ENCODE assay signal across 23 cellular contexts in the genomic region with DNA sequence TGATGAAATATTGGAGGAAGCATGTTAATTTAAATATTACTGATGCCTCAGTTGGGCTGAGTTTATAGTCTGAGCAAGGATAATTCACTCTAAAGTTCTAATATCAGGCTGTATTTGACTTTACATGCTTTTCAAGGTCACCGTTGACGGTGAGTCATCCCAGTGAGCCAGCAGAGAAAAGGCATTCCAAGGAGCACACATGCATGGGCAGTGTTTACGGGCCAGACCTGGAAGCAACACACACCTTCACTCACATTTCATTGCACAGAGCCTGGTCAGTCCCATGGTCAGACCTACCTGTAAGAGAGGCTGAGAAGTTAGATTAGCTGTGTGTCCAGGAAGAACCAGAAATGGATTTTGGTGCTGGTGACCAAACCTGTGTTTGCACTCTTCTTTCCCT. TPM values are rescaled to one million over a fixed set of nuclear protein-coding genes. Genes with fewer than 3 reads are reported as not detected.
DNase-seq lines count a peak whose midpoint lies in the region; TF ChIP-seq lines count a peak whose summit lies in the region.
"Had no signal": no experiment of that assay in that cellular context is flagged by ENCODE, and none has a peak within 500 bp of the region (broad histone marks: within the 10 kb centered on the region; RNA-seq: fewer than 3 reads in every experiment).

No MANE protein-coding gene starts in this region.

- H3K27me3 ChIP-seq in hepatocyte (no peaks in the 10 kb centered on the region), esophagus squamous epithelium (no peaks in the 10 kb centered on the region)
- H3K27me3 ChIP-seq: gastrocnemius medialis, testis had no signal

- in situ Hi-C loops in astrocyte of the spinal cord (cut with HindIII; ENCODE audit: low sequenced_read_pairs) = no loop called here

- no peaks in the 10 kb centered on the region for H3K9me2 ChIP-seq in hepatocyte (replicated peaks; ENCODE audit: insufficient read depth)

- H2AFZ ChIP-seq in hepatocyte = no peak overlapping the region

- TF ChIP-seq POLR2A in esophagus squamous epithelium (IDR thresholded peaks at IDR 0.05) = no peak

- H3K27ac ChIP-seq in hepatocyte = no peak overlapping the region
- H3K27ac ChIP-seq in esophagus squamous epithelium = no peak overlapping the region
- H3K27ac ChIP-seq: A549, epithelial cell of prostate, gastrocnemius medialis, testis had no signal

- H3K79me2 ChIP-seq in hepatocyte = no peaks in the 10 kb centered on the region

- WGBS in hepatocyte (ENCODE audit: low lambda C conversion rate, missing lambda C conversion rate) = 66% methylated on average over 3 of the region's 3 CpGs
- 71 to 86% methylated on average over 3 of the region's 3 CpGs for WGBS in esophagus squamous epithelium, 2 donors

- TF ChIP-seq CTCF in astrocyte of the spinal cord (IDR thresholded peaks at IDR 0.05; ENCODE audit: low read depth, low read length) (no peak), hepatocyte (IDR thresholded peaks at IDR 0.05; ENCODE audit: poor library complexity) (no peak), esophagus squamous epithelium (IDR thresholded peaks at IDR 0.05) (no peak)

- H4K20me1 ChIP-seq in hepatocyte (ENCODE audit: insufficient read depth, poor library complexity, severe bottlenecking) = no peaks in the 10 kb centered on the region

- intact Hi-C loops in esophagus squamous epithelium (cut with DNase I) = no loop called here

- H3K4me3 ChIP-seq in astrocyte of the spinal cord (ENCODE audit: low read depth, low read length) (no peak overlapping the region), hepatocyte (no peak overlapping the region), esophagus squamous epithelium (no peak overlapping the region)
- H3K4me3 ChIP-seq: A549, gastrocnemius medialis, testis had no signal

- H3K4me2 ChIP-seq in hepatocyte = no peak overlapping the region
- H3K4me2 ChIP-seq: A549 had no signal

- H3K36me3 ChIP-seq in hepatocyte (replicated peaks; ENCODE audit: insufficient read depth, low read depth) (no peaks in the 10 kb centered on the region), esophagus squamous epithelium (no peaks in the 10 kb centered on the region)
- H3K36me3 ChIP-seq: gastrocnemius medialis had no signal

- peak; percentile 14 for DNase-seq in A172 (ENCODE audit: low spot score)
- DNase-seq in LHCN-M2 (ENCODE audit: low read depth) = peak; percentile 32
- peak; percentile 19 for DNase-seq in astrocyte of the spinal cord (ENCODE audit: low read depth, low spot score)
- DNase-seq in hepatocyte (ENCODE audit: low spot score) = peak; percentile 30
- DNase-seq in NCI-H1417 (lab: John Stamatoyannopoulos, UW) = no peak
- DNase-seq in activated CD8-positive, alpha-beta memory T cell treated with anti-CD3 and anti-CD28 coated beads for 24 hours = no peak
- DNase-seq in esophagus squamous epithelium (lab: John Stamatoyannopoulos, UW) = no peak
- DNase-seq in stimulated activated CD4-positive, alpha-beta T cell treated with anti-CD3 and anti-CD28 coated beads, Interleukin-12 subunit alpha, Interleukin-12 subunit beta, amount 100 ng/mL, for 4 hours = no peak
- DNase-seq: activated CD4-positive, alpha-beta T cell treated with anti-CD3 and anti-CD28 coated beads, Interleukin-2, amount 10 ng/mL, durations not matched to agents 24 days and 14 days; activated gamma-delta T cell; activated T-cell treated with anti-CD3 and anti-CD28 coated beads, Interleukin-2, amount 50 U/mL, for 24 hours; AML-193; CD8-positive, alpha-beta T cell; gastrocnemius medialis; KG1; NCI-H187; NCI-H2171; NCI-H510A treated with DMSO at 0.1 percent for 48 hours; stimulated activated naive CD8-positive, alpha-beta T cell treated with anti-CD3 and anti-CD28 coated beads, Interleukin-15, Interleukin-2, amounts not matched to agents 100 U/mL and 50 U/mL, for 24 hours; T-helper 9 cell; testis had no signal

- H3K9me3 ChIP-seq in hepatocyte (ENCODE audit: low read depth) (no peaks in the 10 kb centered on the region), esophagus squamous epithelium (no peaks in the 10 kb centered on the region)
- H3K9me3 ChIP-seq: A549, gastrocnemius medialis, testis had no signal

- H3K4me1 ChIP-seq in hepatocyte (ENCODE audit: insufficient read depth) = peaks cover 7% of the 10 kb centered on the region
- peaks cover 0 to 11% (median 0%) of the 10 kb centered on the region in 3 donors for H3K4me1 ChIP-seq in esophagus squamous epithelium
- H3K4me1 ChIP-seq: A549, gastrocnemius medialis, testis had no signal

RNA-seq across cellular contexts. Expression of a gene that starts 53.5 kb away (rescaled TPM):
- total RNA-seq in A172 (2014; rRNA removed; shearing (Covaris generic)) = 121 TPM in 2 replicates
- total RNA-seq in LHCN-M2 (2014; rRNA removed) (58.2 and 64.0 TPM in 2 replicates), hepatocyte (50.3 and 55.4 TPM in 2 replicates), esophagus squamous epithelium (10 to 100 TPM; 25.9 to 37.9 (median 37.1) TPM)
- 95.0 TPM for polyA plus RNA-seq in LHCN-M2 (2012)
- 95.3 and 96.9 TPM in 2 replicates for polyA plus RNA-seq in hepatocyte

Comparison
In these comparisons a context has a peak if more than half of its experiments do, and no peak if none do; other contexts are left out.
1. DNase-seq: peak in A172 (single experiment), LHCN-M2 (single experiment), astrocyte of the spinal cord (single experiment) and hepatocyte (single experiment); none in NCI-H1417 (0 of 3), activated CD8-positive, alpha-beta memory T cell treated with anti-CD3 and anti-CD28 coated beads for 24 hours (single experiment), esophagus squamous epithelium (single experiment) and stimulated activated CD4-positive, alpha-beta T cell treated with anti-CD3 and anti-CD28 coated beads, Interleukin-12 subunit alpha, Interleukin-12 subunit beta, amount 100 ng/mL, for 4 hours (single experiment).